9 cellular contexts compared by ENCODE assay signal in the genomic region with DNA sequence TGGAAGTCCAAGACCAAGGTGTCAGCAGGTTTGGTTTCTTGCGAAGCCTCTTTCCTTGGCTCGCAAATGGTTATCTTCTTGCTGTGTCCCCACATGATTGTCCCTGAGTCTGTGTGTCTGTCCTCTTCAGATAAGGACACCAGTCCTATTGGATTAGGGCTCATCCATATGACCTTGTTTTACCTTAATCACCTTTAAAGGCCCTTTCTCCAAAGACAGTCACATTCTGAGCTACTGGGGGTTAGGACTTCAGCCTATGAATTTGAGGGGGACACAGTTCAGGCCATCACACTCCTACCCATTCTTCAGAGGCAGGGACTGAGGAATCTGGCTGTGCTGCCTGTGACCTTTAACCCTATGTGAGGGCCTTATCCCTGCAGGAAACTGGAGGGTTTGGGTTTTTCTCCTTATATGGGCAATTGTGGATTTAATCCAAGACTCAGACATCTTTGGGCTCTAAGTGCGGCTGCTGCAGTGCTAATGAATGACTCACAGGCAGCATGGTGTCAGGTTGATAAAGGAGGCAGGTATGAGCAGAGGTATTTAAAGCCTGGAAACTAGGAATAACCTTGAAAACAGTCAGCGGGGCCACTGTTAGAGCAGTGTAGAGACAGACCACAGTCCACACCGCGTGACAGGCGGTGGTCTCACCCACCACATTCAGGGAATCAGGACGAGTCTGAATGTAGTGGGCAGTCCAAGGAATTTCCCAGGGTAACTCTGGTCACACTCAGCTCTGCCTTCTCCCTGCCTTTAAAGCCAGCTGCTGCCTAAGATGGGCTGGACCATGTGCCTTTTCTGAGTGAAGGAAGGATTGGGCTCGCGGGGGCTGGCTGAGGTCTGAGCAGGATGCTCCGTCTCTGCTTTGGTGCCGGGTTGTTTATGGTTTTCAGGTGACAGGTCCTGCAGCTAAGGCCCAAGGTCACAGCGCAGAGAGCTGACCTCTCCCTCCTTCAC. TPM values are rescaled to one million over a fixed set of nuclear protein-coding genes. Genes with fewer than 3 reads are reported as not detected.
DNase-seq lines count a peak whose midpoint lies in the region; ATAC-seq, FAIRE-seq and TF ChIP-seq lines count a peak whose summit lies in the region.
"Had no signal": no experiment of that assay in that cellular context is flagged by ENCODE, and none has a peak within 500 bp of the region (broad histone marks: within the 10 kb centered on the region; RNA-seq: fewer than 3 reads in every experiment).

No MANE protein-coding gene starts in this region.

- intact Hi-C loops in OCI-LY7 (cut with micrococcal nuclease; ENCODE audit: unreplicated experiment): no loop called here
- intact Hi-C loops in pancreas (cut with DNase I): no loop called here

- no peak overlapping the region for H3K4me3 Mint-ChIP-seq in glutamatergic neuron (ENCODE audit: unreplicated experiment)

- peaks cover 61% of the 10 kb centered on the region; the same call in 1 of the 2 replicates for H3K79me2 ChIP-seq in OCI-LY7 (ENCODE audit: insufficient read depth, low read depth, low read length)

- CTCF ChIA-PET in OCI-LY7 (lab: Charles Lee; ENCODE audit: unreplicated experiment): no interaction called here

- POLR2A ChIA-PET in OCI-LY7 (lab: Charles Lee): interaction anchor here (0.9 to 12.4 kb wide), 5 partner anchors 9 to 34 kb away, joined by 5 to 183 read pairs (median 7); partner anchors contain the start of gene TPCN1

- peaks cover 16% of the 10 kb centered on the region for H3K4me1 Mint-ChIP-seq in glutamatergic neuron (ENCODE audit: low read depth, unreplicated experiment)

- peak; percentile 14 for ATAC-seq in esophagus mucosa
- peak; percentile 66 to 73 (median 71) for ATAC-seq in pancreas
- ATAC-seq in HG03457 (IDR thresholded peaks at IDR 0.05; ENCODE audit: unreplicated experiment): no peak

- no peak for FAIRE-seq in pancreas (lab: Jason Lieb, UNC)

- H4K20me1 ChIP-seq in OCI-LY7 (ENCODE audit: insufficient read depth, low read length): no peaks in the 10 kb centered on the region

- no peak overlapping the region for H2AFZ ChIP-seq in OCI-LY7 (ENCODE audit: low read length)

- TF ChIP-seq CTCF in OCI-LY7 (conservative IDR thresholded peaks at IDR 0.05; ENCODE audit: low read length): no peak
- TF ChIP-seq CTCF in pancreas (IDR thresholded peaks at IDR 0.05): no peak
- TF ChIP-seq CTCF in glutamatergic neuron (IDR thresholded peaks at IDR 0.05; ENCODE audit: partially characterized antibody, unreplicated experiment): no peak

- H3K9me3 Mint-ChIP-seq in glutamatergic neuron (ENCODE audit: unreplicated experiment): peaks cover 4% of the 10 kb centered on the region

- no TSS peak for BruUV-seq in OCI-LY7 (replicated peaks; lab: Mats Ljungman, UMichigan)

- H3K4me3 ChIP-seq in OCI-LY7 (ENCODE audit: low read depth, low read length, poor library complexity, severe bottlenecking) (no peak overlapping the region), pancreas (no peak overlapping the region)

- peaks cover 73% of the 10 kb centered on the region for H3K4me1 ChIP-seq in OCI-LY7 (ENCODE audit: insufficient read depth, low read length, poor library complexity, severe bottlenecking)
- H3K4me1 ChIP-seq in pancreas: peaks cover 0 to 33% (median 0%) of the 10 kb centered on the region in 3 donors

- no peaks in the 10 kb centered on the region for H3K9me2 ChIP-seq in OCI-LY7 (ENCODE audit: insufficient read depth, low read length)

- no peak overlapping the region for H3K27ac Mint-ChIP-seq in glutamatergic neuron (ENCODE audit: unreplicated experiment)

- H3K27me3 Mint-ChIP-seq in glutamatergic neuron (ENCODE audit: unreplicated experiment): peaks cover 3% of the 10 kb centered on the region

- peaks cover 92% of the 10 kb centered on the region for H3K36me3 ChIP-seq in OCI-LY7 (ENCODE audit: insufficient read depth, low read length)
- peaks cover 0 to 70% (median 18%) of the 10 kb centered on the region in 3 donors for H3K36me3 ChIP-seq in pancreas

- WGBS in pancreas, 2 donors: 66% methylated on average over 13 of the region's 13 CpGs

- H3K9me3 ChIP-seq in OCI-LY7 (ENCODE audit: low read length): no peaks in the 10 kb centered on the region
- H3K9me3 ChIP-seq in pancreas: no peaks in the 10 kb centered on the region

- DNase-seq in EH (ENCODE audit: low read depth): peak; percentile 86
- no peak for DNase-seq in OCI-LY7 (ENCODE audit: low spot score)
- DNase-seq in pancreas: peak in 1 of 6 donors; percentile 54
- DNase-seq in NCI-H1436 treated with DMSO at 0.1 percent for 48 hours (lab: John Stamatoyannopoulos, UW): no peak
- no peak for DNase-seq in OCI-M1 (lab: John Stamatoyannopoulos, UW)
- DNase-seq in glutamatergic neuron: no peak
- DNase-seq: NCI-H526 treated with DMSO at 0.1 percent for 48 hours had no signal

- H3K36me3 Mint-ChIP-seq in glutamatergic neuron (ENCODE audit: unreplicated experiment): peaks cover 4% of the 10 kb centered on the region

- H3K27ac ChIP-seq in OCI-LY7 (ENCODE audit: low read depth, low read length, poor library complexity, severe bottlenecking) (peak overlapping the region; percentile 74), pancreas (peak overlapping the region in 3 of 4 donors; percentile 22 to 72 (median 61))

- H3K27me3 ChIP-seq in pancreas: no peaks in the 10 kb centered on the region

- H3K4me2 ChIP-seq in OCI-LY7 (ENCODE audit: low read length): no peak overlapping the region; the same call in 1 of the 2 replicates

RNA-seq across cellular contexts. Expression of gene TPCN1, which starts 10.3 kb away (rescaled TPM):
- 72.4 and 96.0 TPM in 2 replicates for total RNA-seq in OCI-LY7 (2014; rRNA removed; shearing (Covaris generic))
- total RNA-seq in OCI-LY7 (2022) (160 and 177 TPM in 2 replicates), esophagus mucosa (35.2 TPM), pancreas (10 to 100 TPM; 39.4 to 80.4 (median 52.0) TPM), glutamatergic neuron (ENCODE audit: unreplicated experiment) (7.9 TPM)
- 10 to 100 TPM; 73.1 to 83.4 TPM for polyA plus RNA-seq in pancreas

RNA-seq across cellular contexts. Expression of gene RITA1, which starts 46.0 kb away (rescaled TPM):
- total RNA-seq in OCI-LY7 (2014; rRNA removed; shearing (Covaris generic)): 72.5 and 90.8 TPM in 2 replicates
- total RNA-seq in OCI-LY7 (2022) (59.5 and 68.6 TPM in 2 replicates), esophagus mucosa (11.0 TPM), pancreas (1 to 10 TPM; 4.8 to 8.6 (median 5.4) TPM), glutamatergic neuron (ENCODE audit: unreplicated experiment) (6.7 TPM)
- 1 to 10 TPM; 5.0 to 8.9 TPM for polyA plus RNA-seq in pancreas

RNA-seq across cellular contexts. Expression of gene DDX54, which starts 46.3 kb away (rescaled TPM):
- 86.0 and 87.2 TPM in 2 replicates for total RNA-seq in OCI-LY7 (2014; rRNA removed; shearing (Covaris generic))
- total RNA-seq in OCI-LY7 (2022) (145 and 150 TPM in 2 replicates), esophagus mucosa (46.6 TPM), pancreas (10 to 100 TPM; 30.0 to 71.4 (median 54.6) TPM), glutamatergic neuron (ENCODE audit: unreplicated experiment) (16.9 TPM)
- 10 to 100 TPM; 51.8 to 59.7 TPM for polyA plus RNA-seq in pancreas
